Comparison of ENCODE assay signal across 1 cellular context in genomic region chr10:58351616-58352578, GRCh38.
TF ChIP-seq lines count a peak whose summit lies in the region.

No MANE protein-coding gene starts in this region.

TF ChIP-seq in SK-N-SH, 30 proteins besides CTCF, POLR2A, EP300 and RAD21 (continued from another document):
- no peak for TF ChIP-seq SMC3 (IDR thresholded peaks at IDR 0.05; ENCODE audit: low read depth, low read length)
- no peak for TF ChIP-seq NFIC (IDR thresholded peaks at IDR 0.05; ENCODE audit: borderline replicate concordance)
- TF ChIP-seq RFX5 (IDR thresholded peaks at IDR 0.05; ENCODE audit: low read length), result no peak
- no peak for TF ChIP-seq NRF1 (IDR thresholded peaks at IDR 0.05; ENCODE audit: low read depth, low read length)
- TF ChIP-seq MEF2A (IDR thresholded peaks at IDR 0.05; ENCODE audit: borderline replicate concordance, low read depth), result no peak
- no peak for TF ChIP-seq JUND (IDR thresholded peaks at IDR 0.05)
TF ChIP-seq in SK-N-SH: peak in this region for 0.
